Comparison of ENCODE assay signal across 8 cellular contexts in genomic region chr10:59880976-59881510, GRCh38. TPM values are rescaled to one million over a fixed set of nuclear protein-coding genes. Genes with fewer than 3 reads are reported as not detected.
DNase-seq lines count a peak whose midpoint lies in the region; ATAC-seq and TF ChIP-seq lines count a peak whose summit lies in the region.

No MANE protein-coding gene starts in this region.

- H3F3A ChIP-seq in smooth muscle cell (ENCODE audit: low read depth) = no peaks in the 10 kb centered on the region

- H3K27ac ChIP-seq in uterus (no peak overlapping the region), smooth muscle cell (ENCODE audit: low read depth) (no peak overlapping the region)

- no peak overlapping the region for H2AFZ ChIP-seq in smooth muscle cell (ENCODE audit: low read depth)

- no peak for TF ChIP-seq POLR2A in uterus (IDR thresholded peaks at IDR 0.05)

- peak; percentile 83 for DNase-seq in activated naive CD4-positive, alpha-beta T cell treated with Interleukin-2 at 50 U/mL for 16 hours
- peak; percentile 39 to 41 for DNase-seq in stimulated activated CD8-positive, alpha-beta memory T cell treated with anti-CD3 and anti-CD28 coated beads, Interleukin-7, amount 100 ng/mL, for 4 hours (ENCODE audit: low read depth in 2 of 2)
- DNase-seq in uterus (no peak), EL (no peak), smooth muscle cell (lab: John Stamatoyannopoulos, UW; ENCODE audit: unreplicated experiment) (no peak), nucleus accumbens (lab: John Stamatoyannopoulos, UW) (no peak)

- no peaks in the 10 kb centered on the region for H3K36me3 ChIP-seq in uterus
- H3K36me3 ChIP-seq in smooth muscle cell (ENCODE audit: low read depth) = no peaks in the 10 kb centered on the region

- peaks cover 89% of the 10 kb centered on the region for H4K20me1 ChIP-seq in smooth muscle cell (ENCODE audit: low read depth)

- H3K79me2 ChIP-seq in smooth muscle cell (ENCODE audit: low read depth) = peaks cover 89% of the 10 kb centered on the region

- H3K9me3 ChIP-seq in uterus (no peaks in the 10 kb centered on the region), smooth muscle cell (replicated peaks; ENCODE audit: low read depth) (no peaks in the 10 kb centered on the region)

- 77% methylated on average over 6 of the region's 6 CpGs for WGBS in smooth muscle cell (ENCODE audit: low lambda C conversion rate)

- H3K4me1 ChIP-seq in uterus (no peaks in the 10 kb centered on the region), smooth muscle cell (ENCODE audit: low read depth) (peaks cover 11% of the 10 kb centered on the region)

- peak; percentile 58 for ATAC-seq in GM19467 (IDR thresholded peaks at IDR 0.05; ENCODE audit: unreplicated experiment)
- ATAC-seq in HG03354 (IDR thresholded peaks at IDR 0.05; ENCODE audit: poor library complexity, severe bottlenecking, unreplicated experiment) = peak; percentile 63

- TF ChIP-seq CTCF in uterus (IDR thresholded peaks at IDR 0.05) (no peak), smooth muscle cell (IDR thresholded peaks at IDR 0.05; ENCODE audit: borderline replicate concordance, insufficient read depth, poor library complexity, severe bottlenecking) (no peak)

- no peak overlapping the region for H3K9ac ChIP-seq in smooth muscle cell (ENCODE audit: low read depth)

- H3K4me3 ChIP-seq in uterus = no peak overlapping the region
- H3K4me3 ChIP-seq in smooth muscle cell = no peak overlapping the region

- no peak overlapping the region for H3K4me2 ChIP-seq in smooth muscle cell

- H3K27me3 ChIP-seq in uterus (no peaks in the 10 kb centered on the region), smooth muscle cell (ENCODE audit: low read depth) (no peaks in the 10 kb centered on the region)

- intact Hi-C loops in uterus (cut with DNase I; ENCODE audit: low total_unique reads) = no loop called here

RNA-seq across cellular contexts. Expression of gene CCDC6, which starts 25.3 kb away (rescaled TPM):
- total RNA-seq in uterus (10 to 100 TPM; 53.2 to 72.4 (median 66.4) TPM), smooth muscle cell (35.1 and 36.8 TPM in 2 replicates)
- 13.7 and 15.3 TPM in 2 replicates for polyA plus RNA-seq in smooth muscle cell

Comparison
In these comparisons a context has a peak if more than half of its experiments do, and no peak if none do; other contexts are left out.
1. DNase-seq: peak in activated naive CD4-positive, alpha-beta T cell treated with Interleukin-2 at 50 U/mL for 16 hours (single experiment) and stimulated activated CD8-positive, alpha-beta memory T cell treated with anti-CD3 and anti-CD28 coated beads, Interleukin-7, amount 100 ng/mL, for 4 hours (2 of 2); none in uterus (0 of 2), EL (single experiment), smooth muscle cell (single experiment) and nucleus accumbens (0 of 56).